Comparison of ENCODE assay signal across 8 cellular contexts in the genomic region with DNA sequence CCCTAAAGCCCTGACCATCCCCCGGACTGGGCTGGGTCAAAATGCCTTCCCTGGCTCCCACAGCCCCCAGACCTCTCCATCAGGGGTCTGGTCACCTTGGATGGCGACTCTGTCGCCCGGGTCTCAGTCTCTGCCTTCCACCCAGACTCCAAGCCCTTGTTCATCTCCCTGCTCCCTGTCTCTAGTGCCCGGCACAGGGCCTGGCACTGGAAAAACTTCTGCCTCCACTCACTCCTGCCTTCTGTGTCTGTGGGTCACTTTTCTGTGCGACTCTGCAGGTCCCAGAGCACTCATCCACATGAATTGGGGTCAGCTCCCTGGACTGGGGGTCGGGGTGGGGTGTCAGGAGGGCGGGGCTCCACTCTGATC. TPM values are rescaled to one million over a fixed set of nuclear protein-coding genes. Genes with fewer than 3 reads are reported as not detected.
DNase-seq lines count a peak whose midpoint lies in the region; ATAC-seq and TF ChIP-seq lines count a peak whose summit lies in the region.

No MANE protein-coding gene starts in this region.

- H3K9me3 Mint-ChIP-seq in MCF 10A (ENCODE audit: unreplicated experiment): no peaks in the 10 kb centered on the region

- TF ChIP-seq CTCF in cardiac muscle cell (IDR thresholded peaks at IDR 0.05; ENCODE audit: low read depth, low read length): no peak
- no peak for TF ChIP-seq CTCF in MCF 10A (IDR thresholded peaks at IDR 0.05; ENCODE audit: unreplicated experiment)

- POLR2A ChIA-PET in MCF 10A (lab: Yijun Ruan, JAX): interaction anchor here (1.1 to 4.0 kb wide), 3 partner anchors 15 to 194 kb away, joined by 3 to 17 read pairs (median 4); no protein-coding TSS in a partner anchor

- peak overlapping the region; percentile 83 for H3K4me3 Mint-ChIP-seq in MCF 10A (ENCODE audit: unreplicated experiment)

- H4K91ac ChIP-seq in mesenchymal stem cell (ENCODE audit: low read length): peak overlapping the region; percentile 78

- ATAC-seq in HG02885 (IDR thresholded peaks at IDR 0.05; ENCODE audit: poor library complexity, unreplicated experiment) (no peak), GM19395 (IDR thresholded peaks at IDR 0.05; ENCODE audit: unreplicated experiment) (no peak)

- peak overlapping the region; percentile 97 for H3K27ac ChIP-seq in cardiac muscle cell
- peak overlapping the region; percentile 89 for H3K27ac ChIP-seq in mesenchymal stem cell (ENCODE audit: low read length, poor library complexity, severe bottlenecking)
- H3K27ac ChIP-seq in urinary bladder (ENCODE audit: low read depth): peak overlapping the region; percentile 69

- H3K4me3 ChIP-seq in cardiac muscle cell (peak overlapping the region; percentile 99), mesenchymal stem cell (ENCODE audit: insufficient read depth in 1 of 2, low read depth in 1 of 2, low read length in 2 of 2) (peak overlapping the region; percentile 79 to 88), urinary bladder (ENCODE audit: low read depth, low read length) (peak overlapping the region; percentile 74)

- peak overlapping the region; percentile 10 for H4K8ac ChIP-seq in mesenchymal stem cell (ENCODE audit: low read length)

- no peaks in the 10 kb centered on the region for H3K9me3 ChIP-seq in cardiac muscle cell (ENCODE audit: low read depth)
- no peaks in the 10 kb centered on the region for H3K9me3 ChIP-seq in mesenchymal stem cell (ENCODE audit: control insufficient read depth, low read length)

- H3K27ac Mint-ChIP-seq in MCF 10A (ENCODE audit: low read depth, unreplicated experiment): peak overlapping the region; percentile 94

- H2AK5ac ChIP-seq in mesenchymal stem cell (ENCODE audit: low read length, severe bottlenecking): peak overlapping the region; percentile 88

- H3K4me1 Mint-ChIP-seq in MCF 10A (ENCODE audit: insufficient read depth, unreplicated experiment): peaks cover 21% of the 10 kb centered on the region

- H2BK12ac ChIP-seq in mesenchymal stem cell (ENCODE audit: low read length in 2 of 2): peak overlapping the region in 1 of 2 experiments; percentile 54

- H2AFZ ChIP-seq in mesenchymal stem cell (ENCODE audit: low read depth, low read length): no peak overlapping the region

- CTCF ChIA-PET in MCF 10A (lab: Yijun Ruan, JAX): interaction anchor here (0.6 kb wide), 1 partner anchor 190 kb away, joined by 3 read pairs; no protein-coding TSS in a partner anchor

- intact Hi-C loops in cardiac septum (cut with DNase I): no loop called here
- intact Hi-C loops in MCF 10A (cut with micrococcal nuclease): loop anchor here (2.0 kb wide), 1 partner anchor 29 kb away; no protein-coding TSS in a partner anchor

- H2BK15ac ChIP-seq in mesenchymal stem cell (ENCODE audit: low read depth, poor library complexity, severe bottlenecking): no peak overlapping the region

- BruUV-seq in MCF 10A (replicated peaks; lab: Mats Ljungman, UMichigan): no TSS peak

- H3K9ac ChIP-seq in mesenchymal stem cell (ENCODE audit: low read length): peak overlapping the region; percentile 94

- no peak for DNase-seq in cardiac muscle cell (ENCODE audit: low read depth in 1 of 2, low spot score in 1 of 2)
- DNase-seq in cardiac septum (ENCODE audit: low spot score): no peak
- DNase-seq in MCF 10A (ENCODE audit: unreplicated experiment): no peak
- DNase-seq in mesenchymal stem cell: no peak
- DNase-seq in stimulated activated CD8-positive, alpha-beta memory T cell treated with anti-CD3 and anti-CD28 coated beads, Interleukin-4, amount 100 ng/mL, for 48 hours: no peak

- peak overlapping the region; percentile 7 to 88 for H3K18ac ChIP-seq in mesenchymal stem cell (ENCODE audit: low read depth in 1 of 2, low read length in 2 of 2)

- H3K79me1 ChIP-seq in mesenchymal stem cell (replicated peaks; ENCODE audit: low read length, poor library complexity, severe bottlenecking): no peaks in the 10 kb centered on the region

- 24% methylated on average over 8 of the region's 8 CpGs for WGBS in mesenchymal stem cell
- 15% methylated on average over 8 of the region's 8 CpGs for WGBS in urinary bladder

- H3K14ac ChIP-seq in mesenchymal stem cell (ENCODE audit: low read length in 2 of 2): no peak overlapping the region

- no peak overlapping the region for H3K23ac ChIP-seq in mesenchymal stem cell (ENCODE audit: low read length in 2 of 2)

- no peaks in the 10 kb centered on the region for H3K27me3 Mint-ChIP-seq in MCF 10A (ENCODE audit: insufficient read depth, unreplicated experiment)

- peak overlapping the region; percentile 63 for H2BK5ac ChIP-seq in mesenchymal stem cell (ENCODE audit: low read depth, low read length, poor library complexity, severe bottlenecking)

- H3K36me3 ChIP-seq in cardiac muscle cell: no peaks in the 10 kb centered on the region
- H3K36me3 ChIP-seq in mesenchymal stem cell (ENCODE audit: control insufficient read depth in 1 of 2, insufficient read depth in 2 of 2, low read depth in 1 of 2, low read length in 2 of 2): peaks cover 3 to 30% of the 10 kb centered on the region in 2 experiments
- no peaks in the 10 kb centered on the region for H3K36me3 ChIP-seq in urinary bladder (ENCODE audit: insufficient read depth)

- peak overlapping the region; percentile 77 for H3K4me2 ChIP-seq in mesenchymal stem cell (ENCODE audit: low read length, poor library complexity, severe bottlenecking)

- peak overlapping the region; percentile 90 to 94 for H3K4ac ChIP-seq in mesenchymal stem cell (ENCODE audit: low read depth in 1 of 2, low read length in 2 of 2)

- H3K4me1 ChIP-seq in cardiac muscle cell (ENCODE audit: low read depth) (peaks cover 6% of the 10 kb centered on the region), mesenchymal stem cell (ENCODE audit: control insufficient read depth, insufficient read depth, low read depth, low read length) (peaks cover 29% of the 10 kb centered on the region), urinary bladder (ENCODE audit: insufficient read depth) (peaks cover 4% of the 10 kb centered on the region)

- no peak overlapping the region for H2BK120ac ChIP-seq in mesenchymal stem cell (ENCODE audit: low read depth, low read length)

- H3K27me3 ChIP-seq in cardiac muscle cell (no peaks in the 10 kb centered on the region), mesenchymal stem cell (ENCODE audit: control insufficient read depth in 1 of 2, insufficient read depth in 1 of 2, low read length in 2 of 2) (no peaks in the 10 kb centered on the region)

- peaks cover 20% of the 10 kb centered on the region for H3K36me3 Mint-ChIP-seq in MCF 10A (ENCODE audit: insufficient read depth, unreplicated experiment)

RNA-seq across cellular contexts. Expression of gene ZNF787, which starts 1.1 kb away (rescaled TPM):
- total RNA-seq in cardiac muscle cell (43.0 and 45.5 TPM in 2 replicates), cardiac septum (29.5 TPM), MCF 10A (2022) (58.2 and 68.6 TPM in 2 replicates), urinary bladder (13.3 TPM)
- polyA plus RNA-seq in cardiac muscle cell (29.2 and 34.9 TPM in 2 replicates), urinary bladder (30.9 TPM)
- polyA plus RNA-seq in mesenchymal stem cell (2013, experiment 1 of 2): 20.5 TPM
- polyA plus RNA-seq in mesenchymal stem cell (2013, experiment 2 of 2): 20.3 TPM

RNA-seq across cellular contexts. Expression of gene ZNF444, which starts 21.1 kb away (rescaled TPM):
- total RNA-seq in cardiac muscle cell: 67.8 and 72.8 TPM in 2 replicates
- 71.8 and 88.4 TPM in 2 replicates for polyA plus RNA-seq in cardiac muscle cell
- 22.9 TPM for total RNA-seq in cardiac septum
- 26.6 and 28.1 TPM in 2 replicates for total RNA-seq in MCF 10A (2022)
- polyA plus RNA-seq in mesenchymal stem cell (2013, experiment 1 of 2): 18.1 TPM
- polyA plus RNA-seq in mesenchymal stem cell (2013, experiment 2 of 2): 17.4 TPM
- total RNA-seq in urinary bladder: 11.7 TPM
- polyA plus RNA-seq in urinary bladder: 44.5 TPM

RNA-seq across cellular contexts. Expression of gene GALP, which starts 55.8 kb away (rescaled TPM):
- total RNA-seq in cardiac muscle cell: 0.21 TPM in 1 of 2 replicates, not detected in the other
- polyA plus RNA-seq in cardiac muscle cell: not detected in 2 replicates
- total RNA-seq in cardiac septum: not detected
- not detected in 2 replicates for total RNA-seq in MCF 10A (2022)
- polyA plus RNA-seq in mesenchymal stem cell (2013, experiment 1 of 2): not detected
- not detected for polyA plus RNA-seq in mesenchymal stem cell (2013, experiment 2 of 2)
- total RNA-seq in urinary bladder: not detected
- polyA plus RNA-seq in urinary bladder: not detected
